ENCODE assay signal across 10 cellular contexts in the genomic region with DNA sequence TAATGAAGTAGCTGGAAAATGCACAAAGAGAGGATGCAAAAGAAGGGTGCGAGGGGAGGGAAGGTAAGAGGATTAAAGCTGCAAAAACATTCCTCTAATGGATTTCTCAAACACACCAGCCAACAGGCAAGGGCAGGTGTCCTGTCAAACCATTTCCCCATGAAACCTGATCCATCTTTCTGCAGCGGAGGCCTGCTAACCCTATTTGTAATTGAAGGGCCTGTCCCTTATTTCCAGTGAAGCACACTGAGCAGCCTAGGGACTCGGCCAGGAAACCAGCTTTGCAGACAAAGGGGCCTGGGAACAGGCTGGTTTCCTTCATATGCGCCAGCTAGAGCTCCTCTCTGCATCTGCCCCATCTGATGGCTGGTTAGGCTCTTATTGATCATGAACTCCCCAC. TPM values are rescaled to one million over a fixed set of nuclear protein-coding genes. Genes with fewer than 3 reads are reported as not detected.
DNase-seq lines count a peak whose midpoint lies in the region; ATAC-seq and TF ChIP-seq lines count a peak whose summit lies in the region.
"Had no signal": no experiment of that assay in that cellular context is flagged by ENCODE, and none has a peak within 500 bp of the region (broad histone marks: within the 10 kb centered on the region; RNA-seq: fewer than 3 reads in every experiment).

No MANE protein-coding gene starts in this region.

- CTCF ChIA-PET in WTC11 (lab: Charles Lee): interaction anchor here (0.6 to 3.9 kb wide), 14 partner anchors 11 to 1125 kb away, joined by 3 to 36 read pairs (median 4); no protein-coding TSS in a partner anchor

- peak; percentile 95 for ATAC-seq in WTC11
- no peak for ATAC-seq in natural killer cell
- no peak for ATAC-seq in HG03108 (IDR thresholded peaks at IDR 0.05; ENCODE audit: unreplicated experiment)
- no peak for ATAC-seq in GM19324 (IDR thresholded peaks at IDR 0.05; ENCODE audit: low FRiP score, unreplicated experiment)

- H3K9me3 Mint-ChIP-seq in WTC11: no peaks in the 10 kb centered on the region
- no peaks in the 10 kb centered on the region for H3K9me3 Mint-ChIP-seq in natural killer cell

- intact Hi-C loops in natural killer cell (cut with micrococcal nuclease): no loop called here

- H3K4me3 Mint-ChIP-seq in WTC11: no peak overlapping the region
- H3K4me3 Mint-ChIP-seq in natural killer cell: no peak overlapping the region

- peak overlapping the region; percentile 64 for H3K27ac Mint-ChIP-seq in WTC11
- no peak overlapping the region for H3K27ac Mint-ChIP-seq in natural killer cell

- peaks cover 50% of the 10 kb centered on the region for H3K4me1 Mint-ChIP-seq in WTC11
- no peaks in the 10 kb centered on the region for H3K4me1 Mint-ChIP-seq in natural killer cell

- H3K27me3 Mint-ChIP-seq in WTC11 (ENCODE audit: low read depth) (peaks cover 2% of the 10 kb centered on the region; the same call in 1 of the 2 replicates), natural killer cell (ENCODE audit: low read depth in 2 of 2) (peaks cover 10 to 39% of the 10 kb centered on the region in 2 donors)

- no peak for TF ChIP-seq CTCF in WTC11 (IDR thresholded peaks at IDR 0.05)
- no peak for TF ChIP-seq CTCF in natural killer cell (IDR thresholded peaks at IDR 0.05)
- TF ChIP-seq CTCF in GM20000 (IDR thresholded peaks at IDR 0.05; ENCODE audit: extremely low read depth, missing control alignments): no peak

- H3K36me3 Mint-ChIP-seq in WTC11: no peaks in the 10 kb centered on the region
- no peaks in the 10 kb centered on the region for H3K36me3 Mint-ChIP-seq in natural killer cell

- POLR2A ChIA-PET in WTC11 (lab: Charles Lee): interaction anchor here (1.0 to 1.1 kb wide), 2 partner anchors 22 to 122 kb away, joined by 3 to 4 read pairs; no protein-coding TSS in a partner anchor

- DNase-seq in D341Med (ENCODE audit: low spot score) (peak; percentile 71), NCI-H1694 treated with DMSO at 0.1 percent for 48 hours (lab: John Stamatoyannopoulos, UW) (peak; percentile 89), WTC11 (ENCODE audit: low spot score) (peak; percentile 58), midbrain (lab: John Stamatoyannopoulos, UW) (peak; percentile 34), natural killer cell (no peak), GM20000 (ENCODE audit: low spot score) (no peak)
- DNase-seq: GF-D8, Peyer's patch had no signal

TF ChIP-seq in WTC11, 78 proteins besides CTCF, POLR2A, EP300 and RAD21 (continues in another document):
- TF ChIP-seq ZNF671 (CRISPR knock-in tag; IDR thresholded peaks at IDR 0.05) (no peak), SP1 (CRISPR knock-in tag; conservative IDR thresholded peaks at IDR 0.05) (no peak), ZNF219 (CRISPR knock-in tag; IDR thresholded peaks at IDR 0.05; ENCODE audit: borderline replicate concordance) (no peak)
- TF ChIP-seq, protein P1, sequence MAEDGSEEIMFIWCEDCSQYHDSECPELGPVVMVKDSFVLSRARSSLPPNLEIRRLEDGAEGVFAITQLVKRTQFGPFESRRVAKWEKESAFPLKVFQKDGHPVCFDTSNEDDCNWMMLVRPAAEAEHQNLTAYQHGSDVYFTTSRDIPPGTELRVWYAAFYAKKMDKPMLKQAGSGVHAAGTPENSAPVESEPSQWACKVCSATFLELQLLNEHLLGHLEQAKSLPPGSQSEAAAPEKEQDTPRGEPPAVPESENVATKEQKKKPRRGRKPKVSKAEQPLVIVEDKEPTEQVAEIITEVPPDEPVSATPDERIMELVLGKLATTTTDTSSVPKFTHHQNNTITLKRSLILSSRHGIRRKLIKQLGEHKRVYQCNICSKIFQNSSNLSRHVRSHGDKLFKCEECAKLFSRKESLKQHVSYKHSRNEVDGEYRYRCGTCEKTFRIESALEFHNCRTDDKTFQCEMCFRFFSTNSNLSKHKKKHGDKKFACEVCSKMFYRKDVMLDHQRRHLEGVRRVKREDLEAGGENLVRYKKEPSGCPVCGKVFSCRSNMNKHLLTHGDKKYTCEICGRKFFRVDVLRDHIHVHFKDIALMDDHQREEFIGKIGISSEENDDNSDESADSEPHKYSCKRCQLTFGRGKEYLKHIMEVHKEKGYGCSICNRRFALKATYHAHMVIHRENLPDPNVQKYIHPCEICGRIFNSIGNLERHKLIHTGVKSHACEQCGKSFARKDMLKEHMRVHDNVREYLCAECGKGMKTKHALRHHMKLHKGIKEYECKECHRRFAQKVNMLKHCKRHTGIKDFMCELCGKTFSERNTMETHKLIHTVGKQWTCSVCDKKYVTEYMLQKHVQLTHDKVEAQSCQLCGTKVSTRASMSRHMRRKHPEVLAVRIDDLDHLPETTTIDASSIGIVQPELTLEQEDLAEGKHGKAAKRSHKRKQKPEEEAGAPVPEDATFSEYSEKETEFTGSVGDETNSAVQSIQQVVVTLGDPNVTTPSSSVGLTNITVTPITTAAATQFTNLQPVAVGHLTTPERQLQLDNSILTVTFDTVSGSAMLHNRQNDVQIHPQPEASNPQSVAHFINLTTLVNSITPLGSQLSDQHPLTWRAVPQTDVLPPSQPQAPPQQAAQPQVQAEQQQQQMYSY (CRISPR knock-in tag; IDR thresholded peaks at IDR 0.05): no peak
- TF ChIP-seq, protein P2, sequence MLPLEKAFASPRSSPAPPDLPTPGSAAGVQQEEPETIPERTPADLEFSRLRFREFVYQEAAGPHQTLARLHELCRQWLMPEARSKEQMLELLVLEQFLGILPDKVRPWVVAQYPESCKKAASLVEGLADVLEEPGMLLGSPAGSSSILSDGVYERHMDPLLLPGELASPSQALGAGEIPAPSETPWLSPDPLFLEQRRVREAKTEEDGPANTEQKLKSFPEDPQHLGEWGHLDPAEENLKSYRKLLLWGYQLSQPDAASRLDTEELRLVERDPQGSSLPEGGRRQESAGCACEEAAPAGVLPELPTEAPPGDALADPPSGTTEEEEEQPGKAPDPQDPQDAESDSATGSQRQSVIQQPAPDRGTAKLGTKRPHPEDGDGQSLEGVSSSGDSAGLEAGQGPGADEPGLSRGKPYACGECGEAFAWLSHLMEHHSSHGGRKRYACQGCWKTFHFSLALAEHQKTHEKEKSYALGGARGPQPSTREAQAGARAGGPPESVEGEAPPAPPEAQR (CRISPR knock-in tag; IDR thresholded peaks at IDR 0.05): no peak
- TF ChIP-seq, protein P3, sequence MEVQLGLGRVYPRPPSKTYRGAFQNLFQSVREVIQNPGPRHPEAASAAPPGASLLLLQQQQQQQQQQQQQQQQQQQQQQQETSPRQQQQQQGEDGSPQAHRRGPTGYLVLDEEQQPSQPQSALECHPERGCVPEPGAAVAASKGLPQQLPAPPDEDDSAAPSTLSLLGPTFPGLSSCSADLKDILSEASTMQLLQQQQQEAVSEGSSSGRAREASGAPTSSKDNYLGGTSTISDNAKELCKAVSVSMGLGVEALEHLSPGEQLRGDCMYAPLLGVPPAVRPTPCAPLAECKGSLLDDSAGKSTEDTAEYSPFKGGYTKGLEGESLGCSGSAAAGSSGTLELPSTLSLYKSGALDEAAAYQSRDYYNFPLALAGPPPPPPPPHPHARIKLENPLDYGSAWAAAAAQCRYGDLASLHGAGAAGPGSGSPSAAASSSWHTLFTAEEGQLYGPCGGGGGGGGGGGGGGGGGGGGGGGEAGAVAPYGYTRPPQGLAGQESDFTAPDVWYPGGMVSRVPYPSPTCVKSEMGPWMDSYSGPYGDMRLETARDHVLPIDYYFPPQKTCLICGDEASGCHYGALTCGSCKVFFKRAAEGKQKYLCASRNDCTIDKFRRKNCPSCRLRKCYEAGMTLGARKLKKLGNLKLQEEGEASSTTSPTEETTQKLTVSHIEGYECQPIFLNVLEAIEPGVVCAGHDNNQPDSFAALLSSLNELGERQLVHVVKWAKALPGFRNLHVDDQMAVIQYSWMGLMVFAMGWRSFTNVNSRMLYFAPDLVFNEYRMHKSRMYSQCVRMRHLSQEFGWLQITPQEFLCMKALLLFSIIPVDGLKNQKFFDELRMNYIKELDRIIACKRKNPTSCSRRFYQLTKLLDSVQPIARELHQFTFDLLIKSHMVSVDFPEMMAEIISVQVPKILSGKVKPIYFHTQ (CRISPR knock-in tag; IDR thresholded peaks at IDR 0.05): no peak
- TF ChIP-seq, protein P4, sequence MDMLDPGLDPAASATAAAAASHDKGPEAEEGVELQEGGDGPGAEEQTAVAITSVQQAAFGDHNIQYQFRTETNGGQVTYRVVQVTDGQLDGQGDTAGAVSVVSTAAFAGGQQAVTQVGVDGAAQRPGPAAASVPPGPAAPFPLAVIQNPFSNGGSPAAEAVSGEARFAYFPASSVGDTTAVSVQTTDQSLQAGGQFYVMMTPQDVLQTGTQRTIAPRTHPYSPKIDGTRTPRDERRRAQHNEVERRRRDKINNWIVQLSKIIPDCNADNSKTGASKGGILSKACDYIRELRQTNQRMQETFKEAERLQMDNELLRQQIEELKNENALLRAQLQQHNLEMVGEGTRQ (CRISPR knock-in tag; IDR thresholded peaks at IDR 0.05): no peak
- TF ChIP-seq, protein P5, sequence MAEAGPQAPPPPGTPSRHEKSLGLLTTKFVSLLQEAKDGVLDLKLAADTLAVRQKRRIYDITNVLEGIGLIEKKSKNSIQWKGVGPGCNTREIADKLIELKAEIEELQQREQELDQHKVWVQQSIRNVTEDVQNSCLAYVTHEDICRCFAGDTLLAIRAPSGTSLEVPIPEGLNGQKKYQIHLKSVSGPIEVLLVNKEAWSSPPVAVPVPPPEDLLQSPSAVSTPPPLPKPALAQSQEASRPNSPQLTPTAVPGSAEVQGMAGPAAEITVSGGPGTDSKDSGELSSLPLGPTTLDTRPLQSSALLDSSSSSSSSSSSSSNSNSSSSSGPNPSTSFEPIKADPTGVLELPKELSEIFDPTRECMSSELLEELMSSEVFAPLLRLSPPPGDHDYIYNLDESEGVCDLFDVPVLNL (CRISPR knock-in tag; IDR thresholded peaks at IDR 0.05; ENCODE audit: borderline replicate concordance, low read depth): no peak

RNA-seq across cellular contexts. Expression of a gene that starts 52.9 kb away (rescaled TPM):
- total RNA-seq in WTC11 (2021) (6.6 to 8.0 TPM (median 7.2 TPM) in 3 replicates), natural killer cell (under 1 TPM in 1 of 3 donors, not detected in 2; 0.10 TPM)

Comparison
In these comparisons a context has a peak if more than half of its experiments do, and no peak if none do; other contexts are left out.
1. DNase-seq: peak in D341Med (single experiment), NCI-H1694 treated with DMSO at 0.1 percent for 48 hours (single experiment), WTC11 (single experiment) and midbrain (single experiment); none in natural killer cell (single experiment) and GM20000 (single experiment).